ENCODE assay signal across 18 cellular contexts in the genomic region with DNA sequence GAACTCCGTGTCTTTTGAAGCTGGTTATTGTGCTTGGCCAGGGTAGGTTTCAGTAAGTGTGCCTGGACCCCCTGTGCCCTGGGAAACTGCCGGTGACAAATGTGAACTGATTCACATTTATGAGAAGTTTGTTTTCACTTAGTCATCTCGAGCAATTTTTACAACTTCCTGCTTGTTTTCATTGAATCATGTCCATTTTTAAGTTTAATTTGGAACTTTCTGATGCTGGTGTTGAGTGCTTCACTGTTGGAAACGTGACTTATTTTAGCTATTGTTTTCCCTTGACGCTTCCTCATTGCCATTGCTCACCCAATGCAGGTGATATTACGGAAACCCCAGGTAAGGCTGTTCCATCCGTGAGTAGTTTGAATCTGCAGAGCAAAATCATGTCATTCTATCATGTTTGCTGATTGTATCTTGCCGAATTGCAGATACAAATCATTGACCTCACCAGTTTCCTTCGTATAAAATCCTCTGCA.
DNase-seq lines count a peak whose midpoint lies in the region; ATAC-seq, FAIRE-seq and TF ChIP-seq lines count a peak whose summit lies in the region.
"Had no signal": no experiment of that assay in that cellular context is flagged by ENCODE, and none has a peak within 500 bp of the region (broad histone marks: within the 10 kb centered on the region; RNA-seq: fewer than 3 reads in every experiment).

No MANE protein-coding gene starts in this region.

- H3K4me1 Mint-ChIP-seq in activated T-cell treated with anti-CD3 and anti-CD28 coated beads, Interleukin-2, amount 50 U/mL, for 72 hours (ENCODE audit: low read depth), result peaks cover 20% of the 10 kb centered on the region
- peaks cover 11% of the 10 kb centered on the region for H3K4me1 Mint-ChIP-seq in chondrocyte (ENCODE audit: low read depth)
- peaks cover 12% of the 10 kb centered on the region for H3K4me1 Mint-ChIP-seq in stimulated activated effector memory CD8-positive, alpha-beta T cell treated with anti-CD3 and anti-CD28 coated beads, Interleukin-12 subunit alpha, Interleukin-12 subunit beta, amount 100 ng/mL, for 72 hours

- H3K36me3 Mint-ChIP-seq in activated T-cell treated with anti-CD3 and anti-CD28 coated beads, Interleukin-2, amount 50 U/mL, for 72 hours (ENCODE audit: insufficient read depth in 2 of 2), result no peaks in the 10 kb centered on the region
- H3K36me3 Mint-ChIP-seq in chondrocyte (ENCODE audit: low read depth), result no peaks in the 10 kb centered on the region
- H3K36me3 Mint-ChIP-seq in stimulated activated effector memory CD8-positive, alpha-beta T cell treated with anti-CD3 and anti-CD28 coated beads, Interleukin-12 subunit alpha, Interleukin-12 subunit beta, amount 100 ng/mL, for 72 hours, result no peaks in the 10 kb centered on the region
- H3K36me3 Mint-ChIP-seq: neural progenitor cell had no signal

- no peak overlapping the region for H3K27ac Mint-ChIP-seq in activated T-cell treated with anti-CD3 and anti-CD28 coated beads, Interleukin-2, amount 50 U/mL, for 72 hours
- peak overlapping the region; percentile 53 for H3K27ac Mint-ChIP-seq in chondrocyte (ENCODE audit: unreplicated experiment)
- H3K27ac Mint-ChIP-seq in stimulated activated effector memory CD8-positive, alpha-beta T cell treated with anti-CD3 and anti-CD28 coated beads, Interleukin-12 subunit alpha, Interleukin-12 subunit beta, amount 100 ng/mL, for 72 hours, result peak overlapping the region; percentile 59
- H3K27ac Mint-ChIP-seq: neural progenitor cell had no signal

- no peaks in the 10 kb centered on the region for H3K9me3 Mint-ChIP-seq in activated T-cell treated with anti-CD3 and anti-CD28 coated beads, Interleukin-2, amount 50 U/mL, for 72 hours
- no peaks in the 10 kb centered on the region for H3K9me3 Mint-ChIP-seq in chondrocyte (ENCODE audit: low read depth)
- no peaks in the 10 kb centered on the region for H3K9me3 Mint-ChIP-seq in stimulated activated effector memory CD8-positive, alpha-beta T cell treated with anti-CD3 and anti-CD28 coated beads, Interleukin-12 subunit alpha, Interleukin-12 subunit beta, amount 100 ng/mL, for 72 hours
- H3K9me3 Mint-ChIP-seq: neural progenitor cell had no signal

- no peaks in the 10 kb centered on the region for H3K27me3 Mint-ChIP-seq in activated T-cell treated with anti-CD3 and anti-CD28 coated beads, Interleukin-2, amount 50 U/mL, for 72 hours (ENCODE audit: low read depth)
- H3K27me3 Mint-ChIP-seq in chondrocyte (ENCODE audit: low read depth), result no peaks in the 10 kb centered on the region

- H3K4me3 Mint-ChIP-seq in activated T-cell treated with anti-CD3 and anti-CD28 coated beads, Interleukin-2, amount 50 U/mL, for 72 hours, result peak overlapping the region in 1 of 2 donors; percentile 10
- H3K4me3 Mint-ChIP-seq in chondrocyte (ENCODE audit: unreplicated experiment), result no peak overlapping the region
- no peak overlapping the region for H3K4me3 Mint-ChIP-seq in stimulated activated effector memory CD8-positive, alpha-beta T cell treated with anti-CD3 and anti-CD28 coated beads, Interleukin-12 subunit alpha, Interleukin-12 subunit beta, amount 100 ng/mL, for 72 hours
- H3K4me3 Mint-ChIP-seq: neural progenitor cell had no signal

- ATAC-seq in activated T-cell treated with anti-CD3 and anti-CD28 coated beads, Interleukin-2, amount 50 U/mL, for 72 hours (replicated peaks in 1 of 2), result peak; percentile 47 to 63
- ATAC-seq in stimulated activated effector memory CD8-positive, alpha-beta T cell treated with anti-CD3 and anti-CD28 coated beads, Interleukin-12 subunit alpha, Interleukin-12 subunit beta, amount 100 ng/mL, for 72 hours, result peak; percentile 72
- ATAC-seq in GM19467 (IDR thresholded peaks at IDR 0.05; ENCODE audit: unreplicated experiment), result no peak
- ATAC-seq: gastrocnemius medialis, right lobe of liver had no signal

- no peak for TF ChIP-seq CTCF in chondrocyte (IDR thresholded peaks at IDR 0.05)

- no peak for DNase-seq in activated T-cell treated with anti-CD3 and anti-CD28 coated beads, Interleukin-2, amount 50 U/mL, for 72 hours
- DNase-seq in activated T-cell treated with anti-CD3 and anti-CD28 coated beads, Interleukin-2, amount 50 U/mL, for 1 hour, result no peak
- DNase-seq in LoVo (ENCODE audit: low spot score), result peak; percentile 78
- no peak for DNase-seq in chondrocyte (ENCODE audit: low spot score)
- DNase-seq in stimulated activated effector memory CD8-positive, alpha-beta T cell treated with anti-CD3 and anti-CD28 coated beads, Interleukin-12 subunit alpha, Interleukin-12 subunit beta, amount 100 ng/mL, for 72 hours (ENCODE audit: low spot score in 2 of 2), result no peak
- no peak for DNase-seq in NCI-H510A treated with DMSO at 0.1 percent for 48 hours (lab: John Stamatoyannopoulos, UW)
- DNase-seq in GM12891 (ENCODE audit: insufficient read length, low spot score), result no peak
- DNase-seq: activated naive CD4-positive, alpha-beta T cell treated with Interleukin-2 at 50 U/mL for 16 hours; gastrocnemius medialis; mammary epithelial cell; NCI-H774; right lobe of liver; SIG-M5; stimulated activated naive CD4-positive, alpha-beta T cell had no signal

- no peak for FAIRE-seq in GM12891 (lab: Jason Lieb, UNC)
- FAIRE-seq: D721Med, urothelium cell line had no signal

- no peak for TF ChIP-seq POLR2A in GM12891 (IDR thresholded peaks at IDR 0.05; ENCODE audit: low read depth, low read length)

TF ChIP-seq in GM12891, 5 proteins besides CTCF, POLR2A, EP300 and RAD21:
- TF ChIP-seq POLR2AphosphoS5 (IDR thresholded peaks at IDR 0.05; ENCODE audit: low read depth, low read length) (no peak), PAX5 (IDR thresholded peaks at IDR 0.05; ENCODE audit: insufficient read depth, low read length, severe bottlenecking) (no peak), SPI1 (IDR thresholded peaks at IDR 0.05; ENCODE audit: low read depth, low read length) (no peak), TAF1 (IDR thresholded peaks at IDR 0.05; ENCODE audit: low read depth, low read length) (no peak), POU2F2 (IDR thresholded peaks at IDR 0.05; ENCODE audit: low read depth, low read length) (no peak)
